In genomic region chr2:229408356-229408755, GRCh38 we compare ENCODE assay signal across 1 cellular context.
TF ChIP-seq lines count a peak whose summit lies in the region.

No MANE protein-coding gene starts in this region.

TF ChIP-seq in GM23338, 12 proteins besides CTCF, POLR2A, EP300 and RAD21 (continued from another document):
- TF ChIP-seq ZNF462 (CRISPR knock-in tag; IDR thresholded peaks at IDR 0.05) (no peak), ZNF331 (CRISPR knock-in tag; IDR thresholded peaks at IDR 0.05; ENCODE audit: low read depth) (no peak), EZH2 (IDR thresholded peaks at IDR 0.05; ENCODE audit: low read depth, unreplicated experiment) (no peak)
